1 cellular context compared by ENCODE assay signal in the genomic region with DNA sequence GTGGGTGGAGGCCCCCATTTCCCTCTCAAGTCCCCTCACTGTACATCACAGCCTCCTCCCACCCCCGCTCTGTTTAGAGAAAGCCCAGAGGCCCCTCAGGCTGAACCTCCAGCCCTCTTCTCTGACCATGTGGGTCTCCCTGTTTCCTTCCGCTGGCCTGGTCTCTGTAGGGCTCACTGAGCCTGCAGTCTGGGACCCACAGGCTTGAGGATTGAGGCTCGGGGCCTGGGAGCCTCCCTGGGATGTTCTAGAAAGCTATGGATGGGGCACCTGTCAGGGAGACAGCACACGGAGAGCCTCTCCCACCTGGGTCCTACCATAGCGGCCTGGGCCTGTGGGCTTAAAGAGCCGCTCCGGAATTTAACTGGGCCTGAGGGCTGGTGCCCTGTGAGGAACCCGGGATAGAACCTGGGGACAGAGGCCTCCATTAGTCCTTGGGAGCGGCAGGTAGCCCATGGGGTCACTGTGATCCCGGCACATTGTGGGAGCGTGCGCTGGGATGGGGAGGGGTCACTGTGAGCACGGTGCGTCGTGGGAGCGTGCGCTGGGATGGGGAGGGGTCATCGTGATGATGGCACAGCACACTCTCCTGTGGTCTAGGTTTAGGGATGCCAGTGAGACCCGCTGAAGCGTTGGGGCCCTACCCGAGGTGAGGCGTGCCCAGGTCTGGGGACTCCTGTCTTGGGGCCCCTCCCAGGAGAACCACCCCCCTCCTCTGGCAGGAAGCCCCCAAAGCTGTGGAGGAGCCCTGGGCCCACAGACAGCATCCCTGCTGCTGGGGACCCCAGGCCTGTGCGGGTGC.
TF ChIP-seq lines count a peak whose summit lies in the region.

No MANE protein-coding gene starts in this region.

TF ChIP-seq in HepG2, 621 proteins besides CTCF, POLR2A, EP300 and RAD21:
- TF ChIP-seq, protein P1, sequence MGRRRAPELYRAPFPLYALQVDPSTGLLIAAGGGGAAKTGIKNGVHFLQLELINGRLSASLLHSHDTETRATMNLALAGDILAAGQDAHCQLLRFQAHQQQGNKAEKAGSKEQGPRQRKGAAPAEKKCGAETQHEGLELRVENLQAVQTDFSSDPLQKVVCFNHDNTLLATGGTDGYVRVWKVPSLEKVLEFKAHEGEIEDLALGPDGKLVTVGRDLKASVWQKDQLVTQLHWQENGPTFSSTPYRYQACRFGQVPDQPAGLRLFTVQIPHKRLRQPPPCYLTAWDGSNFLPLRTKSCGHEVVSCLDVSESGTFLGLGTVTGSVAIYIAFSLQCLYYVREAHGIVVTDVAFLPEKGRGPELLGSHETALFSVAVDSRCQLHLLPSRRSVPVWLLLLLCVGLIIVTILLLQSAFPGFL (CRISPR knock-in tag; IDR thresholded peaks at IDR 0.05) = no peak
- TF ChIP-seq ZNF746 (CRISPR knock-in tag; IDR thresholded peaks at IDR 0.05) (no peak), ZSCAN9 (CRISPR knock-in tag; IDR thresholded peaks at IDR 0.05; ENCODE audit: borderline replicate concordance) (no peak), ARID2 (CRISPR knock-in tag; IDR thresholded peaks at IDR 0.05; ENCODE audit: borderline replicate concordance) (no peak), TARDBP (CRISPR knock-in tag; IDR thresholded peaks at IDR 0.05) (no peak), PLRG1 (conservative IDR thresholded peaks at IDR 0.05) (no peak)
